In genomic region chrX:119235872-119236598, GRCh38 we compare ENCODE assay signal across 8 cellular contexts. TPM values are rescaled to one million over a fixed set of nuclear protein-coding genes. Genes with fewer than 3 reads are reported as not detected.
DNase-seq lines count a peak whose midpoint lies in the region; ATAC-seq lines count a peak whose summit lies in the region.

Gene PGRMC1 (plus strand): TSS chrX:119236285. CDS start chrX:119236364, 79 bp downstream.

- H3K4me1 Mint-ChIP-seq in activated CD4-positive, alpha-beta T cell treated with anti-CD3 and anti-CD28 coated beads for 36 hours = peaks cover 27% of the 10 kb centered on the region

- DNase-seq in AG08395 (ENCODE audit: low spot score) = peak; percentile 76
- DNase-seq in NCI-H345 treated with DMSO at 0.1 percent for 48 hours (lab: John Stamatoyannopoulos, UW; ENCODE audit: unreplicated experiment) = peak; percentile 41
- DNase-seq in activated CD4-positive, alpha-beta T cell treated with anti-CD3 and anti-CD28 coated beads for 36 hours = peak; percentile 86
- DNase-seq in kidney tubule cell (ENCODE audit: low spot score) = peak; percentile 81
- peak; percentile 29 to 65 (median 55) for DNase-seq in stimulated activated CD4-positive, alpha-beta T cell treated with anti-CD3 and anti-CD28 coated beads, Interleukin-1b, Interleukin-23, amount 100 ng/mL, for 24 hours (ENCODE audit: low read depth in 4 of 4, low spot score in 1 of 4)

- H3K9me3 Mint-ChIP-seq in activated CD4-positive, alpha-beta T cell treated with anti-CD3 and anti-CD28 coated beads for 36 hours (ENCODE audit: low read depth) = no peaks in the 10 kb centered on the region

- peak; percentile 69 for ATAC-seq in GM18870 (IDR thresholded peaks at IDR 0.05; ENCODE audit: unreplicated experiment)
- ATAC-seq in HG03108 (IDR thresholded peaks at IDR 0.05; ENCODE audit: unreplicated experiment) = peak; percentile 88
- peak; percentile 94 for ATAC-seq in activated CD4-positive, alpha-beta T cell treated with anti-CD3 and anti-CD28 coated beads for 36 hours

- POLR2A ChIA-PET in activated CD4-positive, alpha-beta T cell treated with anti-CD3 and anti-CD28 coated beads for 36 hours (lab: Charles Lee) = no interaction called here

- H3K27me3 Mint-ChIP-seq in activated CD4-positive, alpha-beta T cell treated with anti-CD3 and anti-CD28 coated beads for 36 hours = peaks cover 3% of the 10 kb centered on the region

- intact Hi-C loops in activated CD4-positive, alpha-beta T cell treated with anti-CD3 and anti-CD28 coated beads for 36 hours (cut with DNase I, micrococcal nuclease) = loop anchor here in 1 of 2 experiments (1.0 to 10.0 kb wide), 4 partner anchors 232 to 555 kb away; partner anchors contain the start of genes LONRF3, RPL39, SEPTIN6 and SLC25A5

- peak within 1 kb of the TSS; percentile 43 for H3K27ac ChIP-seq in cingulate gyrus (ENCODE audit: low read depth, low read length)

- peaks cover 11% of the 10 kb centered on the region for H3K36me3 Mint-ChIP-seq in activated CD4-positive, alpha-beta T cell treated with anti-CD3 and anti-CD28 coated beads for 36 hours (ENCODE audit: low read depth)

- peak within 1 kb of the TSS; percentile 86 for H3K27ac Mint-ChIP-seq in activated CD4-positive, alpha-beta T cell treated with anti-CD3 and anti-CD28 coated beads for 36 hours

- CTCF ChIA-PET in activated CD4-positive, alpha-beta T cell treated with anti-CD3 and anti-CD28 coated beads for 36 hours (lab: Charles Lee) = no interaction called here

- peak within 1 kb of the TSS; percentile 89 for H3K4me3 Mint-ChIP-seq in activated CD4-positive, alpha-beta T cell treated with anti-CD3 and anti-CD28 coated beads for 36 hours

RNA-seq across cellular contexts. Expression of gene PGRMC1, which starts in this region (rescaled TPM):
- total RNA-seq in activated CD4-positive, alpha-beta T cell treated with anti-CD3 and anti-CD28 coated beads for 36 hours = 10 to 100 TPM; 30.8 to 37.3 TPM

Comparison
In these comparisons a context has a peak if more than half of its experiments do, and no peak if none do; other contexts are left out.
1. Peak in every context shown above with its lines: DNase-seq, ATAC-seq and H3K27ac ChIP-seq.